ENCODE assay signal across 8 cellular contexts in the genomic region with DNA sequence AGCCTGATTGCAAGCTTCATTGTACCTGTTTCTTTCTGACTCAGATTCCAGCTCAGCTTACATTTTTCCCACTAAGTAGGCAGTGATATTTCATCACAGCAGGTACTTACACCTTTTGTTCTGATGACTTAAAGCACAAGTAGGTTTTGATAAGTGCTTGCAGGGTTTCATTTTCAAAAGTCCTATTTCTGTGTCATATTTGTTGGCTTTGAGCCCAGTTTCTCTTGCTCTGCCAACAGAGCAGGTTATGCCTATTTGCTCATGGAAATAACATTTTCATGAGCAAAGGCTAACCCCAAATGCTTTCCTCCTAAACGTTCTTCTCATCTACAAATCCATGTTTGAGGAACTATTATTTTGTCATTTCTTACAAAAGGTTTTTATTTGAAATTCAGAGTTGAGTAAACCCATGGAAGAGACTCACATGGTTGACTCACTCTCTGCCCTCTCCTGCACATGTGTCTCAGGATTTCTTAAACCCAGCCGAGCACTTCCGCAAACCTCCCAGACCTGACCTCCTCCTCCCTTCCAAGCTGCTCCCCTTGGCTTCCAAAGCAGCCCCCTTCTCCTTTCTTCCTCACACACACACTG. TPM values are rescaled to one million over a fixed set of nuclear protein-coding genes. Genes with fewer than 3 reads are reported as not detected.
DNase-seq lines count a peak whose midpoint lies in the region; ATAC-seq, FAIRE-seq and TF ChIP-seq lines count a peak whose summit lies in the region.

No MANE protein-coding gene starts in this region.

- DNase-seq in GDM1 (lab: John Stamatoyannopoulos, UW), result peak; percentile 20
- peak; percentile 93 for DNase-seq in KBM-7
- DNase-seq in Peyer's patch, result no peak
- no peak for DNase-seq in effector memory CD4-positive, alpha-beta T cell
- DNase-seq in pancreas, result peak in 3 of 6 donors; percentile 27 to 43 (median 35)
- no peak for DNase-seq in posterior vena cava (ENCODE audit: low spot score)
- no peak for DNase-seq in cortex of kidney (lab: John Stamatoyannopoulos, UW)

- no peaks in the 10 kb centered on the region for H3K9me3 ChIP-seq in Peyer's patch
- H3K9me3 ChIP-seq in effector memory CD4-positive, alpha-beta T cell (ENCODE audit: control insufficient read depth, low read length), result no peaks in the 10 kb centered on the region
- H3K9me3 ChIP-seq in pancreas, result no peaks in the 10 kb centered on the region

- H3K27me3 ChIP-seq in Peyer's patch (no peaks in the 10 kb centered on the region), pancreas (no peaks in the 10 kb centered on the region)
- no peaks in the 10 kb centered on the region for H3K27me3 ChIP-seq in effector memory CD4-positive, alpha-beta T cell (replicated peaks; ENCODE audit: control insufficient read depth, insufficient read depth, low read length, poor library complexity, severe bottlenecking)

- TF ChIP-seq POLR2A in Peyer's patch (IDR thresholded peaks at IDR 0.05), result no peak

- FAIRE-seq in pancreas (lab: Jason Lieb, UNC), result no peak

- peaks cover 0 to 18% (median 7%) of the 10 kb centered on the region in 4 donors for H3K4me1 ChIP-seq in Peyer's patch
- peaks cover 30% of the 10 kb centered on the region for H3K4me1 ChIP-seq in effector memory CD4-positive, alpha-beta T cell (ENCODE audit: control insufficient read depth, insufficient read depth, low read length, poor library complexity, severe bottlenecking)
- peaks cover 21 to 33% (median 28%) of the 10 kb centered on the region in 3 donors for H3K4me1 ChIP-seq in pancreas

- in situ Hi-C loops in KBM-7 (cut with MboI; ENCODE audit: low pct_unique_long_range_greater_than_20kb, low sequenced_read_pairs), result no loop called here

- H3K27ac ChIP-seq in Peyer's patch (peak overlapping the region in 3 of 4 donors; percentile 21 to 61 (median 26)), pancreas (peak overlapping the region; percentile 58 to 95 (median 74))
- peak overlapping the region; percentile 23 for H3K27ac ChIP-seq in effector memory CD4-positive, alpha-beta T cell (ENCODE audit: insufficient read depth, low read length, poor library complexity, severe bottlenecking)

- ATAC-seq in GM21515 (IDR thresholded peaks at IDR 0.05; ENCODE audit: unreplicated experiment) (peak; percentile 75), pancreas (peak; percentile 73 to 84 (median 78))

- no peaks in the 10 kb centered on the region for H3K36me3 ChIP-seq in Peyer's patch
- no peaks in the 10 kb centered on the region for H3K36me3 ChIP-seq in effector memory CD4-positive, alpha-beta T cell (ENCODE audit: control insufficient read depth, insufficient read depth, low read length)
- H3K36me3 ChIP-seq in pancreas, result no peaks in the 10 kb centered on the region

- intact Hi-C loops in pancreas (cut with DNase I) (no loop called here), posterior vena cava (cut with DNase I) (no loop called here)

- no peak overlapping the region for H3K4me3 ChIP-seq in Peyer's patch
- no peak overlapping the region for H3K4me3 ChIP-seq in effector memory CD4-positive, alpha-beta T cell (ENCODE audit: insufficient read depth, low read depth, low read length, poor library complexity, severe bottlenecking)
- H3K4me3 ChIP-seq in pancreas, result peak overlapping the region in 1 of 4 donors; percentile 15

- TF ChIP-seq CTCF in Peyer's patch (IDR thresholded peaks at IDR 0.05), result no peak
- no peak for TF ChIP-seq CTCF in pancreas (IDR thresholded peaks at IDR 0.05)

- 33 to 36% methylated on average over 3 of the region's 3 CpGs for WGBS in pancreas, 2 donors

RNA-seq across cellular contexts. Expression of gene LTA4H, which starts 12.3 kb away (rescaled TPM):
- total RNA-seq in Peyer's patch, result 10 to 100 TPM; 59.6 to 80.7 (median 76.4) TPM
- total RNA-seq in pancreas, result 10 to 100 TPM; 24.7 to 57.1 (median 36.3) TPM
- polyA plus RNA-seq in pancreas, result 10 to 100 TPM; 20.0 to 26.9 TPM
- total RNA-seq in posterior vena cava, result 10 to 100 TPM; 38.2 to 38.4 TPM

RNA-seq across cellular contexts. Expression of gene HAL, which starts 51.6 kb away (rescaled TPM):
- total RNA-seq in Peyer's patch (1 to 10 TPM in 3 of 4 donors, not detected in 1; 4.0 to 8.1 (median 4.3) TPM), pancreas (under 1 TPM in 5 of 6 donors, not detected in 1; 0.08 to 0.70 (median 0.58) TPM), posterior vena cava (1 to 10 TPM in 1 of 2 donors, under 1 TPM in 1; 0.29 to 1.2 TPM)
- 1 to 10 TPM in 1 of 2 donors, under 1 TPM in 1; 0.38 to 1.2 TPM for polyA plus RNA-seq in pancreas

Comparison
In these comparisons a context has a peak if more than half of its experiments do, and no peak if none do; other contexts are left out.
1. DNase-seq: peak in GDM1 (single experiment) and KBM-7 (single experiment); none in Peyer's patch (0 of 3), effector memory CD4-positive, alpha-beta T cell (0 of 3), posterior vena cava (single experiment) and cortex of kidney (single experiment).
2. H3K27ac ChIP-seq: peak in every context shown above with its lines; median percentile 74 in pancreas; 26 in Peyer's patch; 23 in effector memory CD4-positive, alpha-beta T cell.